In the genomic region with DNA sequence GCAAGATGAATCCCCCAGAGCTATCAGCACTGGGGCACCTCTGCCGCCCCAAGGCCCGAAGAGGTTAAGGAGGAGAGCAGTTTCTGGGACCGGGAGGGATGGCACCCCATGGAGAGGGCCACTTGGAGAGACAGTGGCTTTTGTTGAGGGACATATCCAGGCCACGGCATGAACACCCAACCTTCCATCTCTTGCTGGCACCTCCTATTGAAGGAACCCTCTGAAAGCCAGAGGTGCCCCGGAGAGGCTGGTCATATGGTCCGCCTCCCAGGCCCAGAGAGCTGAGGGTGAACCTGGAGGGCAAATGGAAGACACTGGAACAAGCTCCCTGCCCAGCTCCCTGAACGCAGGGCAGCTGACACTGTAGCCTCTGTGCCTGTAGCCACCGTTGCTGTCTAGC, we compare ENCODE assay signal across 29 cellular contexts.
"Had no signal": no experiment of that assay in that cellular context is flagged by ENCODE, and none has a peak within 500 bp of the region (broad histone marks: within the 10 kb centered on the region; RNA-seq: fewer than 3 reads in every experiment).

No MANE protein-coding gene starts in this region.

- H3K9me3 ChIP-seq: ascending aorta, esophagus muscularis mucosa, heart left ventricle, testis, transverse colon, uterus had no signal

- H3K4me2 ChIP-seq: neural progenitor cell had no signal

- H3K4me3 ChIP-seq: ascending aorta, cardiac muscle cell, esophagus muscularis mucosa, heart left ventricle, neural progenitor cell, testis, transverse colon, uterus had no signal

- H3K27me3 ChIP-seq: ascending aorta, cardiac muscle cell, esophagus muscularis mucosa, heart left ventricle, neural progenitor cell, testis, transverse colon, uterus had no signal

- H3K9ac ChIP-seq: neural progenitor cell, parathyroid adenoma had no signal

- H3K36me3 ChIP-seq: ascending aorta, cardiac muscle cell, esophagus muscularis mucosa, heart left ventricle, neural progenitor cell, transverse colon, uterus, WERI-Rb-1 had no signal

- H3K27ac ChIP-seq: ascending aorta, cardiac muscle cell, esophagus muscularis mucosa, foreskin keratinocyte, heart left ventricle, neural progenitor cell, parathyroid adenoma, testis, transverse colon, uterus, WERI-Rb-1 had no signal

- H3K4me3 Mint-ChIP-seq: activated CD8-positive, alpha-beta T cell treated with anti-CD3 and anti-CD28 coated beads for 36 hours; activated naive CD8-positive, alpha-beta T cell; activated T-cell treated with anti-CD3 and anti-CD28 coated beads, Interleukin-2, amount 50 U/mL, for 4 hours; brain; endodermal cell; immature natural killer cell; neural progenitor cell had no signal

- DNase-seq: activated CD4-positive, alpha-beta T cell treated with anti-CD3 and anti-CD28 coated beads, Interleukin-2, amount 50 U/mL, for 1 hour; activated CD4-positive, CD25-positive, alpha-beta regulatory T cell treated with anti-CD3 and anti-CD28 coated beads, Interleukin-2, amount 50 U/mL, for 72 hours; activated CD8-positive, alpha-beta T cell treated with anti-CD3 and anti-CD28 coated beads for 36 hours; activated T-cell treated with anti-CD3 and anti-CD28 coated beads, Interleukin-2, amount 50 U/mL, for 4 hours; endodermal cell; foreskin keratinocyte; heart left ventricle; hypothalamus; immature natural killer cell; kidney; left colon; mammary epithelial cell; occipital lobe; stimulated activated CD4-positive, alpha-beta T cell treated with anti-CD3 and anti-CD28 coated beads, Interleukin-2, amount 100 ng/mL, for 48 hours; stimulated activated naive CD8-positive, alpha-beta T cell treated with anti-CD3 and anti-CD28 coated beads, Interleukin-15, Interleukin-2, amounts not matched to agents 100 U/mL and 50 U/mL, for 24 hours; T1000; testis; transverse colon; uterus; WERI-Rb-1 had no signal

- ATAC-seq: activated CD8-positive, alpha-beta T cell treated with anti-CD3 and anti-CD28 coated beads for 36 hours; activated T-cell treated with anti-CD3 and anti-CD28 coated beads, Interleukin-2, amount 50 U/mL, for 4 hours; foreskin keratinocyte; heart left ventricle; left colon; right cardiac atrium; stimulated activated naive CD8-positive, alpha-beta T cell treated with anti-CD3 and anti-CD28 coated beads, Interleukin-15, Interleukin-2, amounts not matched to agents 100 U/mL and 50 U/mL, for 24 hours had no signal

- H3K27me3 Mint-ChIP-seq: activated CD8-positive, alpha-beta T cell treated with anti-CD3 and anti-CD28 coated beads for 36 hours; activated naive CD8-positive, alpha-beta T cell had no signal

- H3K36me3 Mint-ChIP-seq: brain, neural progenitor cell had no signal

- H3K4me1 ChIP-seq: foreskin keratinocyte, neural progenitor cell, parathyroid adenoma, transverse colon, uterus had no signal

- H3K9me3 Mint-ChIP-seq: activated CD8-positive, alpha-beta T cell treated with anti-CD3 and anti-CD28 coated beads for 36 hours; activated T-cell treated with anti-CD3 and anti-CD28 coated beads, Interleukin-2, amount 50 U/mL, for 4 hours; activated T-helper 2 cell treated with anti-CD3 and anti-CD28 coated beads, Interferon-gamma antibody, Interleukin-2, Interleukin-4, amounts not matched to agents 10 μg/mL and 5 μg/mL and 100 μg/mL, durations not matched to agents 14 hours and 24 hours and 36 hours; brain; endodermal cell; immature natural killer cell; neural progenitor cell had no signal

- H2AFZ ChIP-seq: neural progenitor cell, parathyroid adenoma had no signal

- H3K27ac Mint-ChIP-seq: activated CD8-positive, alpha-beta T cell treated with anti-CD3 and anti-CD28 coated beads for 36 hours; activated naive CD8-positive, alpha-beta T cell; activated T-helper 2 cell treated with anti-CD3 and anti-CD28 coated beads, Interferon-gamma antibody, Interleukin-2, Interleukin-4, amounts not matched to agents 10 μg/mL and 5 μg/mL and 100 μg/mL, durations not matched to agents 14 hours and 24 hours and 36 hours; endodermal cell; neural progenitor cell had no signal

- H3K79me2 ChIP-seq: parathyroid adenoma had no signal
